Comparison of ENCODE assay signal across 1 cellular context in the genomic region with DNA sequence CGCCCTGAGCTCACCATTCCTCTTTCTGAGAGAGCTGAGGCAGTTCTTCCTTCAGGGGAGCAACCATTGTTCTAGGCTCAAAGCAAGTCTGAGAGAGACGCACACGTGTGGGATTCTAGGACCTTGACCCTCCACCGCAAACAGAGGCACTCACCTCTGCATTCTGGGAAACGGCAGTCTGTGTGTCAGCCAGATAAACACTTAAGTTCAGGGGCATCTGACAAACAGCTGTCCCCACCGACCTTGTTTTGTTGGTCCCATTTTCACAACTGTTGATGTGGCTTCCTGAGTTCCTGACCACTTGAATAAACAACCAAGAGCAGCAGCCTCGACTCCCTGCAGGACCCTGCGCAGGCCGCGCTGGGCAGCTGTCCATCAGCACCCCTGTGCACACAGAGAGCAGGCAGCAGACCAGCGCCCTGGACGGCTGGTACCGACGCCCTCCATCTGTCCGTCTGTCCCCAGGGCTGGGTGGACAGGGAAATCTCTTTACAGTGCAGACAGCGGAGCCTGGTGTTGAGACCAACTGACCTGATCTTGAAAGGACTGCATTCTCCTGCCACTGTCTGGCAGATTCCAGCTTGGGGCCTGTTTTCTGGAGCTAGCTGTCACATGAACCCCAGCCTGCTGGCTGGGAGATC.
TF ChIP-seq lines count a peak whose summit lies in the region.

No MANE protein-coding gene starts in this region.

TF ChIP-seq in H1, 55 proteins besides CTCF, POLR2A, EP300 and RAD21:
- TF ChIP-seq KDM5A (IDR thresholded peaks at IDR 0.05; ENCODE audit: low read length): no peak
- TF ChIP-seq SIRT6 (IDR thresholded peaks at IDR 0.05; ENCODE audit: low read length): no peak
- TF ChIP-seq SRF (IDR thresholded peaks at IDR 0.05; ENCODE audit: low read depth, low read length): no peak
- no peak for TF ChIP-seq FOSL1 (IDR thresholded peaks at IDR 0.05; ENCODE audit: insufficient read depth, low read depth, low read length)
- no peak for TF ChIP-seq CEBPB (IDR thresholded peaks at IDR 0.05; ENCODE audit: low read depth, low read length)
- no peak for TF ChIP-seq TBP (IDR thresholded peaks at IDR 0.05; ENCODE audit: low read depth, low read length)
- TF ChIP-seq, protein P1, sequence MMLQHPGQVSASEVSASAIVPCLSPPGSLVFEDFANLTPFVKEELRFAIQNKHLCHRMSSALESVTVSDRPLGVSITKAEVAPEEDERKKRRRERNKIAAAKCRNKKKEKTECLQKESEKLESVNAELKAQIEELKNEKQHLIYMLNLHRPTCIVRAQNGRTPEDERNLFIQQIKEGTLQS (IDR thresholded peaks at IDR 0.05; ENCODE audit: insufficient read depth, low read depth, low read length): no peak
- TF ChIP-seq TCF12 (IDR thresholded peaks at IDR 0.05; ENCODE audit: low read depth, low read length): no peak
TF ChIP-seq in H1: peak in this region for 0.
